Comparison of ENCODE assay signal across 8 cellular contexts in the genomic region with DNA sequence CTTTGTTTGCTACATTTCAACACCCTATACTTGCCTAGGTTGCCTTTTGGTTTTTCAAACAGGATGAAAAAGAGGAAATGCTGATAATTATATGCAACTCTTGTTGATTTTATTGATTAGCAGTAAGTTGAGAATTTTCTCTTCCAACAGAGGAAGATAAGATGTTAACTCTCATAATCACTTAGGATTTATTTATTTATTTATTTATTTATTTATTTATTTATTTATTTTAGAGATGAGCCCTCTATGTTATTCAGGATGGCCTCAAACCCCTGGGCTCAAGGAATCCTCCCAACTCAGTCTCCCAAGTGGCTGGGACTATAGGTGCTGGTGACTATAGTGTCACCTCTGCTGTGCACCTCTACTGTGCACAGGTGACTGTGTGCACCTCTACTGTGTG.
"Had no signal": no experiment of that assay in that cellular context is flagged by ENCODE, and none has a peak within 500 bp of the region (broad histone marks: within the 10 kb centered on the region; RNA-seq: fewer than 3 reads in every experiment).

No MANE protein-coding gene starts in this region.

- DNase-seq: IMR-90, KBM-7, KG1 had no signal

- H3K4me3 Mint-ChIP-seq: IgD-negative memory B cell had no signal

- H3K27ac ChIP-seq: HL-60 had no signal

- H3K27ac Mint-ChIP-seq: IgD-negative memory B cell had no signal

- FAIRE-seq: HepG2, HTR-8/SVneo, K562 had no signal

- H3K4me3 ChIP-seq: K562 had no signal

- ATAC-seq: HepG2, K562 had no signal

- H3K9me3 Mint-ChIP-seq: IgD-negative memory B cell had no signal

- H3K4me1 Mint-ChIP-seq: IgD-negative memory B cell had no signal

- H3K27me3 Mint-ChIP-seq: IgD-negative memory B cell had no signal
